In genomic region chrY:26079433-26079832, GRCh38 we compare ENCODE assay signal across 2 cellular contexts.
DNase-seq lines count a peak whose midpoint lies in the region; ATAC-seq, FAIRE-seq and TF ChIP-seq lines count a peak whose summit lies in the region.
"Not testable (repeated sequence)": the region's sequence is repeated elsewhere in the genome, so short reads cannot be mapped to it uniquely, and the experiment has no call there.

No MANE protein-coding gene starts in this region.

- not testable (repeated sequence) for H3K27ac ChIP-seq in RWPE2 (ENCODE audit: poor library complexity, severe bottlenecking)

- H3K9me3 ChIP-seq in RWPE2 (ENCODE audit: severe bottlenecking): not testable (repeated sequence)

- not testable (repeated sequence) for H3K27me3 ChIP-seq in RWPE2 (ENCODE audit: insufficient read depth, poor library complexity, severe bottlenecking)

- not testable (repeated sequence) for H3K4me1 ChIP-seq in RWPE2 (ENCODE audit: insufficient read depth, poor library complexity, severe bottlenecking)

- ATAC-seq in RWPE2 (ENCODE audit: low read depth): peak; percentile 99

- H3K4me3 ChIP-seq in RWPE2 (ENCODE audit: severe bottlenecking): not testable (repeated sequence)

- not testable (repeated sequence) for DNase-seq in RCC 7860 (ENCODE audit: low spot score); RWPE2 (ENCODE audit: low spot score)

- not testable (repeated sequence) for TF ChIP-seq CTCF in RWPE2 (IDR thresholded peaks at IDR 0.05; ENCODE audit: poor library complexity, severe bottlenecking)

- peak; percentile 90 for FAIRE-seq in RCC 7860 (lab: Jason Lieb, UNC)

- H3K36me3 ChIP-seq in RWPE2 (ENCODE audit: low read depth): not testable (repeated sequence)
